In the genomic region with DNA sequence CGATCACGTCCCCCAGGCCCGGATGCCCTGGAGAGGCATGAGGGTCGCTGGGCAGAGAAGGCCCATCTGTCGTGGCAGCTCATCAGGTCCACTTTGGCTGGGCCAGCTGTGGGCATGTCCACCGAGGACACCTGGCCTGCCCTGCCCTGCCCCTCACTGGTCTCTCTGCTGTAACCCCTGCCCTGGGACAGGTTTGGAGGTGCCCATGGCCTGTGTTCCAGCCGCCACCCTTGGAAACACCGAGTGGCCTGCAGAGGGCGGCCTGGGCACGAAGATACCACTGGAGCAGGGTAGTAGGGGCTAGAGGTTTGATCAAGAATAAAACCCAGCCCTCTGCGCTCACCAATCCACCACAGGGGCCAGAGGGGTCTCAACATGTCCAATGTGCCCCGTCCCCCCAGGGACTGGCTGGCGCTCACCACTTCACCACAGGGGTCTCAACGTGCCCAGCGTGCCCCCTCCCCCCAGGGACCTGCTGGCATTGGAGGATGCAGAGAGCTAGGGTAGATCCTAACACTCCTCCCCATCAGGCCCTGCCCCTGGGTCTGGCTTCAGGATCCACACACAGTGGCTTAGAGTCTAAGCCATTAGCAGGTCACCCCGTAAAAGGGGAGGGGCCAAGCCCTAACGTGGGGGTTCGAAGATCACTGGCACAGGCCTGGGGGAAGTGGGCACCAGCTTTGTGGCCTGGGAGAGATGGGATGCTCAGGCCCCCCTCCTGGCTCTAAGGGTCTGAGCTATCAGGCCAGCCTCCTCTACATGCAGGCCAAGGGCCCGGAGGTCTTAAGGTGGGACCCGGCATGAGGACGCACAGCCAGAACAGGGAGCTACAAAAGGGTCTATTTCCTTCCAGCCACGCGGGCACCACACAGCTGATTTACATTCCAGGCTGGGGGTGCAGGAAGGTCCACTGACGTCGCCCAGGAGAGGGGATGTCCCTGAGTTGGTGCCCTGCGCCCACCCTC, we compare ENCODE assay signal across 8 cellular contexts. TPM values are rescaled to one million over a fixed set of nuclear protein-coding genes. Genes with fewer than 3 reads are reported as not detected.
DNase-seq lines count a peak whose midpoint lies in the region; ATAC-seq and TF ChIP-seq lines count a peak whose summit lies in the region.

No MANE protein-coding gene starts in this region.

- no peaks in the 10 kb centered on the region for H3K4me1 Mint-ChIP-seq in endodermal cell

- ATAC-seq in stimulated activated naive CD8-positive, alpha-beta T cell treated with anti-CD3 and anti-CD28 coated beads, Interleukin-15, Interleukin-2, amounts not matched to agents 100 U/mL and 50 U/mL, for 24 hours, result peak; percentile 57

- DNase-seq in DMS 273 (lab: John Stamatoyannopoulos, UW; ENCODE audit: unreplicated experiment), result peak; percentile 82
- no peak for DNase-seq in DMS 273 treated with DMSO at 0.1 percent for 48 hours (lab: John Stamatoyannopoulos, UW)
- peak; percentile 32 for DNase-seq in NCI-H2171 (lab: John Stamatoyannopoulos, UW)
- DNase-seq in activated CD8-positive, alpha-beta memory T cell treated with anti-CD3 and anti-CD28 coated beads for 24 hours, result peak; percentile 90
- DNase-seq in endodermal cell, result peak; percentile 92
- peak; percentile 75 for DNase-seq in stimulated activated naive CD8-positive, alpha-beta T cell treated with anti-CD3 and anti-CD28 coated beads, Interleukin-15, Interleukin-2, amounts not matched to agents 100 U/mL and 50 U/mL, for 24 hours
- no peak for DNase-seq in inferior parietal cortex (ENCODE audit: extremely low spot score)

- peak overlapping the region; percentile 65 for H3K4me3 Mint-ChIP-seq in endodermal cell

- H3K9me3 ChIP-seq in endodermal cell (ENCODE audit: control insufficient read depth, low read length) (no peaks in the 10 kb centered on the region), mucosa of rectum (ENCODE audit: control insufficient read depth in 2 of 2, low read length in 2 of 2) (no peaks in the 10 kb centered on the region)

- TF ChIP-seq CTCF in endodermal cell (conservative IDR thresholded peaks at IDR 0.05), result peak; percentile 78

- H3K27ac ChIP-seq in endodermal cell (ENCODE audit: low read depth, low read length) (no peak overlapping the region), mucosa of rectum (ENCODE audit: low read depth in 2 of 2, low read length in 2 of 2) (peak overlapping the region in 1 of 2 donors; percentile 38)

- no peaks in the 10 kb centered on the region for H3K9me3 Mint-ChIP-seq in endodermal cell

- no peak overlapping the region for H3K27ac Mint-ChIP-seq in endodermal cell

- H3K36me3 Mint-ChIP-seq in endodermal cell (ENCODE audit: low read depth), result peaks cover 14% of the 10 kb centered on the region

- no peaks in the 10 kb centered on the region for H3K4me1 ChIP-seq in endodermal cell (ENCODE audit: control insufficient read depth, insufficient read depth, low read length)
- H3K4me1 ChIP-seq in mucosa of rectum (ENCODE audit: control insufficient read depth in 2 of 2, insufficient read depth in 2 of 2, low read length in 2 of 2), result peaks cover 26% of the 10 kb centered on the region in 2 donors

- H3K27me3 Mint-ChIP-seq in endodermal cell (ENCODE audit: insufficient read depth), result no peaks in the 10 kb centered on the region

- 70 to 72% methylated on average over 16 to 26 of the region's 26 CpGs for WGBS in endodermal cell (ENCODE audit: insufficient coverage in 1 of 2, insufficient read length in 1 of 2), 2 experiments

- H3K27me3 ChIP-seq in endodermal cell (ENCODE audit: control insufficient read depth, insufficient read depth, low read length, poor library complexity, severe bottlenecking), result no peaks in the 10 kb centered on the region
- peaks cover 0 to 2% of the 10 kb centered on the region in 2 donors for H3K27me3 ChIP-seq in mucosa of rectum (ENCODE audit: control insufficient read depth in 2 of 2, insufficient read depth in 2 of 2, low read length in 2 of 2)

- peaks cover 11% of the 10 kb centered on the region for H3K36me3 ChIP-seq in endodermal cell (ENCODE audit: control insufficient read depth, insufficient read depth, low read length)
- peaks cover 0 to 9% of the 10 kb centered on the region in 2 donors for H3K36me3 ChIP-seq in mucosa of rectum (ENCODE audit: control insufficient read depth in 2 of 2, insufficient read depth in 2 of 2, low read length in 2 of 2)

- H3K4me3 ChIP-seq in endodermal cell (ENCODE audit: low read length), result peak overlapping the region; percentile 86
- H3K4me3 ChIP-seq in mucosa of rectum (ENCODE audit: low read length in 2 of 2), result peak overlapping the region; percentile 79 to 87

- H3K9ac ChIP-seq in endodermal cell (ENCODE audit: extremely low read depth, low read length, poor library complexity, severe bottlenecking), result no peak overlapping the region
- H3K9ac ChIP-seq in mucosa of rectum (ENCODE audit: low read depth in 1 of 2, low read length in 2 of 2), result no peak overlapping the region

RNA-seq across cellular contexts. Expression of gene HDAC10, which starts 1.3 kb away (rescaled TPM):
- 10 to 100 TPM; 57.2 to 62.8 TPM for total RNA-seq in endodermal cell
- 33.2 TPM for polyA plus RNA-seq in endodermal cell (2013, experiment 1 of 2)
- 25.5 TPM for polyA plus RNA-seq in endodermal cell (2013, experiment 2 of 2)

RNA-seq across cellular contexts. Expression of gene TUBGCP6, which starts 7.5 kb away (rescaled TPM):
- 10 to 100 TPM; 43.7 to 46.0 TPM for total RNA-seq in endodermal cell
- polyA plus RNA-seq in endodermal cell (2013, experiment 1 of 2), result 39.7 TPM
- polyA plus RNA-seq in endodermal cell (2013, experiment 2 of 2), result 35.7 TPM

RNA-seq across cellular contexts. Expression of gene MAPK12, which starts 9.1 kb away (rescaled TPM):
- total RNA-seq in endodermal cell, result 10 to 100 TPM; 46.5 to 57.0 TPM
- polyA plus RNA-seq in endodermal cell (2013, experiment 1 of 2), result 14.6 TPM
- polyA plus RNA-seq in endodermal cell (2013, experiment 2 of 2), result 13.5 TPM

RNA-seq across cellular contexts. Expression of gene MAPK11, which starts 17.8 kb away (rescaled TPM):
- total RNA-seq in endodermal cell, result under 1 TPM; 0.33 to 0.40 TPM
- polyA plus RNA-seq in endodermal cell (2013, experiment 1 of 2), result 8.8 TPM
- polyA plus RNA-seq in endodermal cell (2013, experiment 2 of 2), result 8.3 TPM

RNA-seq across cellular contexts. Expression of gene SELENOO, which starts 51.6 kb away (rescaled TPM):
- 10 to 100 TPM; 22.2 to 22.9 TPM for total RNA-seq in endodermal cell
- polyA plus RNA-seq in endodermal cell (2013, experiment 1 of 2), result 17.4 TPM
- polyA plus RNA-seq in endodermal cell (2013, experiment 2 of 2), result 17.2 TPM

Comparison
In these comparisons a context has a peak if more than half of its experiments do, and no peak if none do; other contexts are left out.
1. DNase-seq: peak in DMS 273 (single experiment), NCI-H2171 (single experiment), activated CD8-positive, alpha-beta memory T cell treated with anti-CD3 and anti-CD28 coated beads for 24 hours (single experiment), endodermal cell (single experiment) and stimulated activated naive CD8-positive, alpha-beta T cell treated with anti-CD3 and anti-CD28 coated beads, Interleukin-15, Interleukin-2, amounts not matched to agents 100 U/mL and 50 U/mL, for 24 hours (single experiment); none in DMS 273 treated with DMSO at 0.1 percent for 48 hours (single experiment) and inferior parietal cortex (single experiment).